In genomic region chr6:124870611-124871201, GRCh38 we compare ENCODE assay signal across 10 cellular contexts.
DNase-seq lines count a peak whose midpoint lies in the region; ATAC-seq and TF ChIP-seq lines count a peak whose summit lies in the region.
"Had no signal": no experiment of that assay in that cellular context is flagged by ENCODE, and none has a peak within 500 bp of the region (broad histone marks: within the 10 kb centered on the region; RNA-seq: fewer than 3 reads in every experiment).

No MANE protein-coding gene starts in this region.

- no peak for ATAC-seq in gastrocnemius medialis
- ATAC-seq in activated CD4-positive, alpha-beta T cell treated with anti-CD3 and anti-CD28 coated beads for 36 hours: no peak

- H3K27ac Mint-ChIP-seq in activated CD4-positive, alpha-beta T cell treated with anti-CD3 and anti-CD28 coated beads for 36 hours: no peak overlapping the region

- POLR2A ChIA-PET in activated CD4-positive, alpha-beta T cell treated with anti-CD3 and anti-CD28 coated beads for 36 hours (lab: Charles Lee): no interaction called here

- H3K4me1 ChIP-seq in gastrocnemius medialis: no peaks in the 10 kb centered on the region
- H3K4me1 ChIP-seq: SJSA1 had no signal

- H3K4me3 Mint-ChIP-seq in activated CD4-positive, alpha-beta T cell treated with anti-CD3 and anti-CD28 coated beads for 36 hours: no peak overlapping the region

- H3K4me3 ChIP-seq in gastrocnemius medialis: no peak overlapping the region
- H3K4me3 ChIP-seq: BLaER1, SJSA1 had no signal

- intact Hi-C loops in gastrocnemius medialis (cut with DNase I; ENCODE audit: low total_unique reads): loop anchor here (2.0 kb wide), 1 partner anchor 244 kb away; no protein-coding TSS in a partner anchor
- intact Hi-C loops in activated CD4-positive, alpha-beta T cell treated with anti-CD3 and anti-CD28 coated beads for 36 hours (cut with DNase I, micrococcal nuclease): loop anchor here (1.0 kb wide), 1 partner anchor 244 kb away; no protein-coding TSS in a partner anchor

- TF ChIP-seq CTCF in gastrocnemius medialis (IDR thresholded peaks at IDR 0.05 in 4 of 5, conservative IDR thresholded peaks at IDR 0.05 in 1 of 5): peak; percentile 38 to 72 (median 60)

- H3K36me3 ChIP-seq in gastrocnemius medialis: no peaks in the 10 kb centered on the region
- H3K36me3 ChIP-seq: BLaER1, SJSA1 had no signal

- no peaks in the 10 kb centered on the region for H3K27me3 ChIP-seq in gastrocnemius medialis
- H3K27me3 ChIP-seq: BLaER1, SJSA1 had no signal

- peak; percentile 35 for DNase-seq in DMS153 treated with DMSO at 0.1 percent for 48 hours (lab: John Stamatoyannopoulos, UW; ENCODE audit: unreplicated experiment)
- no peak for DNase-seq in DMS153 (lab: John Stamatoyannopoulos, UW)
- DNase-seq in NCI-H82 (lab: John Stamatoyannopoulos, UW): peak; percentile 63
- peak; percentile 2 to 45 for DNase-seq in erythroblast (lab: John Stamatoyannopoulos, UW)
- DNase-seq in gastrocnemius medialis: no peak
- DNase-seq in germinal center (ENCODE audit: low spot score): no peak
- DNase-seq in effector CD8-positive, alpha-beta T cell (lab: John Stamatoyannopoulos, UW): no peak
- no peak for DNase-seq in activated CD4-positive, alpha-beta T cell treated with anti-CD3 and anti-CD28 coated beads for 36 hours

- no peaks in the 10 kb centered on the region for H3K9me3 ChIP-seq in gastrocnemius medialis
- H3K9me3 ChIP-seq: BLaER1, SJSA1 had no signal

- TF ChIP-seq POLR2A in erythroblast (IDR thresholded peaks at IDR 0.05; ENCODE audit: low read length): no peak
- TF ChIP-seq POLR2A in gastrocnemius medialis (IDR thresholded peaks at IDR 0.05): no peak

- in situ Hi-C loops in gastrocnemius medialis (cut with MboI; ENCODE audit: low sequenced_read_pairs in 4 of 4): loop anchor here (5.0 to 10.0 kb wide), 3 partner anchors 242 to 247 kb away; no protein-coding TSS in a partner anchor

- no peaks in the 10 kb centered on the region for H3K4me1 Mint-ChIP-seq in activated CD4-positive, alpha-beta T cell treated with anti-CD3 and anti-CD28 coated beads for 36 hours

- peaks cover 2% of the 10 kb centered on the region for H3K27me3 Mint-ChIP-seq in activated CD4-positive, alpha-beta T cell treated with anti-CD3 and anti-CD28 coated beads for 36 hours

- no peak overlapping the region for H3K27ac ChIP-seq in gastrocnemius medialis
- H3K27ac ChIP-seq: BLaER1, SJSA1 had no signal

- H3K36me3 Mint-ChIP-seq in activated CD4-positive, alpha-beta T cell treated with anti-CD3 and anti-CD28 coated beads for 36 hours (ENCODE audit: low read depth): no peaks in the 10 kb centered on the region

- CTCF ChIA-PET in activated CD4-positive, alpha-beta T cell treated with anti-CD3 and anti-CD28 coated beads for 36 hours (lab: Charles Lee): interaction anchor here (1.5 to 1.9 kb wide), 3 partner anchors 241 to 245 kb away, joined by 5 to 14 read pairs (median 7); no protein-coding TSS in a partner anchor

- no peaks in the 10 kb centered on the region for H3K9me3 Mint-ChIP-seq in activated CD4-positive, alpha-beta T cell treated with anti-CD3 and anti-CD28 coated beads for 36 hours (ENCODE audit: low read depth)

Comparison
In these comparisons a context has a peak if more than half of its experiments do, and no peak if none do; other contexts are left out.
1. DNase-seq: peak in DMS153 treated with DMSO at 0.1 percent for 48 hours (single experiment), NCI-H82 (single experiment) and erythroblast (2 of 2); none in DMS153 (single experiment), gastrocnemius medialis (0 of 2), germinal center (single experiment), effector CD8-positive, alpha-beta T cell (single experiment) and activated CD4-positive, alpha-beta T cell treated with anti-CD3 and anti-CD28 coated beads for 36 hours (single experiment).